8 cellular contexts compared by ENCODE assay signal in the genomic region with DNA sequence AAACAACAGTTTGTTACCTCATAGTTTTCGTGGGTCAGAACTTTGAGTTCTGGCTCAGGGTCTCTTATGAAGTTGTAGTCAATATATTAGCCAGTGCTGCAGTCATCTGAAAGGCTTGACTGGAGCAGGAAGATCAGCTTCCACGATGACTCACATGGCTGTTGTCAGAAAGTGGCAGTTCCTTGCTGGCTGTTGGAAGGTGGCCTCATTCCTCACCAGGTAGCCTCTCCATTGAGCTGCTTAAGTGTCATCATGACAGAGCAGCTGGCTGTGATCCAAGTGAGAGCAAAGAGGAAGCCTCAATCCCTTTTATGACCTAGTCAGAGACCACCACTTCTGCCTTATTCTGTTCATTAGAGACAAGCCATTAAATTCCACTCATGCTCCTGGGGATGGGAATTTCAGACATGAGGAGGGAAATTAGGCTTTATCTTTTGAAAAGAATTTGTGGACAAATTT. TPM values are rescaled to one million over a fixed set of nuclear protein-coding genes. Genes with fewer than 3 reads are reported as not detected.
DNase-seq lines count a peak whose midpoint lies in the region; ATAC-seq and TF ChIP-seq lines count a peak whose summit lies in the region.

No MANE protein-coding gene starts in this region.

- H4K5ac ChIP-seq in IMR-90 (ENCODE audit: low read depth, low read length), result no peak overlapping the region

- H3K27ac ChIP-seq in IMR-90 (ENCODE audit: insufficient read depth, low read length) (no peak overlapping the region), gastrocnemius medialis (peak overlapping the region; percentile 94 to 99 (median 99))

- H3K4me2 ChIP-seq in IMR-90 (ENCODE audit: low read depth, low read length), result no peak overlapping the region

- no TSS peak for BruUV-seq in IMR-90 (replicated peaks; lab: Mats Ljungman, UMichigan)

- H2BK5ac ChIP-seq in IMR-90 (ENCODE audit: low read depth, low read length, poor library complexity, severe bottlenecking), result no peak overlapping the region

- in situ Hi-C loops in IMR-90 (cut with MboI; ENCODE audit: low sequenced_read_pairs), result no loop called here
- in situ Hi-C loops in gastrocnemius medialis (cut with MboI; ENCODE audit: low sequenced_read_pairs in 4 of 4), result loop anchor here in 1 of 4 donors (10.0 kb wide), 1 partner anchor 152 kb away; no protein-coding TSS in a partner anchor

- peaks cover 10% of the 10 kb centered on the region for H3K9me1 ChIP-seq in IMR-90 (ENCODE audit: insufficient read depth, low read length)

- peaks cover 20% of the 10 kb centered on the region; the same call in 1 of the 2 replicates for H4K20me1 ChIP-seq in IMR-90 (ENCODE audit: insufficient read depth, low read length)

- TF ChIP-seq POLR2A in IMR-90 (IDR thresholded peaks at IDR 0.05; ENCODE audit: low read depth, low read length) (no peak), gastrocnemius medialis (IDR thresholded peaks at IDR 0.05) (peak in 1 of 2 donors; percentile 24)

- no peak overlapping the region for H2AFZ ChIP-seq in IMR-90 (replicated peaks; ENCODE audit: low read length, poor library complexity)

- H3K14ac ChIP-seq in IMR-90 (replicated peaks; ENCODE audit: low read depth, low read length), result no peak overlapping the region

- no CpG with 5 or more reads among the region's 2 CpGs for WGBS in IMR-90 (ENCODE audit: extremely low coverage in 2 of 2, insufficient read length in 1 of 2), 2 experiments

- H2AK5ac ChIP-seq in IMR-90 (ENCODE audit: low read depth, low read length), result peak overlapping the region; percentile 6; the same call in 1 of the 2 replicates

- intact Hi-C loops in IMR-90 (cut with micrococcal nuclease) (no loop called here), gastrocnemius medialis (cut with DNase I; ENCODE audit: low total_unique reads) (no loop called here)

- no peak overlapping the region for H3K9ac ChIP-seq in IMR-90 (ENCODE audit: low read depth, low read length)

- no peak overlapping the region for H2BK20ac ChIP-seq in IMR-90 (ENCODE audit: low read depth, low read length)

- H2BK15ac ChIP-seq in IMR-90 (ENCODE audit: low read depth, low read length), result no peak overlapping the region

- no peak overlapping the region for H3K23ac ChIP-seq in IMR-90 (ENCODE audit: low read depth, low read length)

- H4K8ac ChIP-seq in IMR-90 (ENCODE audit: low read depth in 2 of 2, low read length in 2 of 2), result no peak overlapping the region

- no peak overlapping the region for H3K18ac ChIP-seq in IMR-90 (ENCODE audit: low read depth, low read length)

- H3K4me3 ChIP-seq in IMR-90 (ENCODE audit: insufficient read depth, low read depth, low read length) (no peak overlapping the region), gastrocnemius medialis (peak overlapping the region in 3 of 4 donors; percentile 25 to 92 (median 79))

- POLR2A ChIA-PET in IMR-90 (lab: Charles Lee; ENCODE audit: unreplicated experiment), result no interaction called here

- TF ChIP-seq CTCF in IMR-90 (conservative IDR thresholded peaks at IDR 0.05; ENCODE audit: low read depth, low read length) (no peak), gastrocnemius medialis (IDR thresholded peaks at IDR 0.05 in 4 of 5, conservative IDR thresholded peaks at IDR 0.05 in 1 of 5) (no peak), GM20000 (IDR thresholded peaks at IDR 0.05; ENCODE audit: extremely low read depth, missing control alignments) (no peak)

- H2BK120ac ChIP-seq in IMR-90 (ENCODE audit: low read depth, low read length), result no peak overlapping the region; the same call in 1 of the 2 replicates

- CTCF ChIA-PET in IMR-90 (lab: Yijun Ruan, JAX), result interaction anchor here (0.6 kb wide), 1 partner anchor 173 kb away, joined by 5 read pairs; no protein-coding TSS in a partner anchor

- no peaks in the 10 kb centered on the region for H3K36me3 ChIP-seq in IMR-90 (ENCODE audit: control insufficient read depth, insufficient read depth, low read length)
- no peaks in the 10 kb centered on the region for H3K36me3 ChIP-seq in gastrocnemius medialis

- peaks cover 9% of the 10 kb centered on the region for H3K4me1 ChIP-seq in IMR-90 (ENCODE audit: control insufficient read depth, insufficient read depth, low read length)
- peaks cover 62 to 78% of the 10 kb centered on the region in 2 donors for H3K4me1 ChIP-seq in gastrocnemius medialis

- no peak overlapping the region for H2AK9ac ChIP-seq in IMR-90 (replicated peaks; ENCODE audit: low read depth, low read length, poor library complexity)

- peak overlapping the region; percentile 17; the same call in 1 of the 2 replicates for H3K4ac ChIP-seq in IMR-90 (ENCODE audit: low read depth, low read length)

- H3K27me3 ChIP-seq in IMR-90 (ENCODE audit: control insufficient read depth, insufficient read depth, low read length) (no peaks in the 10 kb centered on the region), gastrocnemius medialis (no peaks in the 10 kb centered on the region)

- H4K91ac ChIP-seq in IMR-90 (ENCODE audit: insufficient read depth, low read depth, low read length), result no peak overlapping the region

- H3K9me3 ChIP-seq in IMR-90 (ENCODE audit: control insufficient read depth, insufficient read depth, low read length), result no peaks in the 10 kb centered on the region
- H3K9me3 ChIP-seq in gastrocnemius medialis, result no peaks in the 10 kb centered on the region

- dilution Hi-C loops in IMR-90 (cut with HindIII; ENCODE audit: low sequenced_read_pairs, unreplicated experiment), result no loop called here

- H3K56ac ChIP-seq in IMR-90 (ENCODE audit: extremely low read depth, insufficient read depth, low read length), result no peak overlapping the region

- DNase-seq in COLO829 (ENCODE audit: low spot score) (peak; percentile 13), IMR-90 (peak; percentile 80), RPMI7951 (ENCODE audit: low read depth) (peak; percentile 63), fibroblast of gingiva (ENCODE audit: low read depth) (peak; percentile 68), gastrocnemius medialis (peak; percentile 94 to 95), T-helper 9 cell (no peak), GM20000 (ENCODE audit: low spot score) (no peak)

- peak; percentile 22; the same call in 1 of the 2 replicates for TF ChIP-seq RAD21 in IMR-90 (IDR thresholded peaks at IDR 0.05; ENCODE audit: low read length)

- H3K79me1 ChIP-seq in IMR-90 (ENCODE audit: low read depth in 1 of 2, low read length in 2 of 2), result peaks cover 40 to 74% of the 10 kb centered on the region in 2 experiments

- ATAC-seq in IMR-90 (ENCODE audit: low read depth) (peak; percentile 35; the same call in 1 of the 2 replicates), gastrocnemius medialis (peak; percentile 92), GM18502 (IDR thresholded peaks at IDR 0.05; ENCODE audit: poor library complexity, unreplicated experiment) (no peak)

TF ChIP-seq in IMR-90, 13 proteins besides CTCF, POLR2A, EP300 and RAD21:
- TF ChIP-seq FOS (IDR thresholded peaks at IDR 0.05; ENCODE audit: low read depth, low read length), result peak; percentile 59; the same call in 1 of the 2 replicates
- TF ChIP-seq MAZ (IDR thresholded peaks at IDR 0.05; ENCODE audit: borderline replicate concordance, low read depth, low read length), result no peak

RNA-seq across cellular contexts. Expression of gene OSBPL9, which starts 5.6 kb away (rescaled TPM):
- total RNA-seq in IMR-90 (2012; rRNA removed), result 98.9 and 127 TPM in 2 replicates
- polyA plus RNA-seq in IMR-90 (2012; rRNA removed), result 38.1 and 51.4 TPM in 2 replicates
- polyA plus RNA-seq in IMR-90 (2012; cell fraction: cytosol; rRNA removed), result 11.8 and 14.9 TPM in 2 replicates
- polyA plus RNA-seq in IMR-90 (2012; cell fraction: nucleus; rRNA removed; ENCODE audit: low replicate concordance), result 15.3 and 74.5 TPM in 2 replicates
- 88.2 and 101 TPM in 2 replicates for total RNA-seq in RPMI7951 (2014; rRNA removed; shearing (Covaris generic))
- total RNA-seq in gastrocnemius medialis, result 100 to 1,000 TPM in 3 of 4 donors, 10 to 100 TPM in 1; 65.8 to 206 (median 136) TPM

Comparison
In these comparisons a context has a peak if more than half of its experiments do, and no peak if none do; other contexts are left out.
1. DNase-seq: peak in COLO829 (single experiment), IMR-90 (single experiment), RPMI7951 (single experiment), fibroblast of gingiva (single experiment) and gastrocnemius medialis (2 of 2); none in T-helper 9 cell (single experiment) and GM20000 (single experiment).